Comparison of ENCODE assay signal across 2 cellular contexts in the genomic region with DNA sequence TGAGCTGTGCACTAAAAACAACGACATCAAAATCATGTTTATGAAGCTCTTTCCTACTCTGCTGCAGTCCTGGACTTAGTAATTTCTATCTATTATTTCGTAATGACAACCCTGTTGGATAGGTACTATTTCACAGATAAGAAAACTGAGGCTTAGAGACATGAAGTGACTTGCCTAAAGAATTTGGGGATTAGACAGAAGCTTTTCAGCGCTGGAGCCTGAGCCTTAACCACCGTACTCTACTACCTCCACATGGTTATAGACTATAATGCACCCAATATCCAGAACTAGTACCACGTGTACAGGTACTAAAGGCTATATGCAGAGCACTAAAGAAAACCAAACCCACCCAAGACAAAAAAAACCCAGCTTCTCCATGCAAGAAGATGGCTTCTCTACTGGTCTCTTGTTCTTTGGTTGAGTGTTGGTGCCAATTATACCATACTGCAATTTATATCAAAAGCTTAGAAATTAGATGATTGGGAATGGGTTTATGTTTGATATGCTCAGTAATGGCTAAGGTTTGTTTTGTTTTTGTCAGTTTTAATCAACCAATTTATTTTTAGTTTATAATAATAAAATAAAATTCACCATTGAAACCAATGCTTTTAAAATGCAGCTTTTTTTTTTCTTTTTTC.
TF ChIP-seq lines count a peak whose summit lies in the region.

No MANE protein-coding gene starts in this region.

TF ChIP-seq in Ishikawa, 13 proteins besides CTCF, POLR2A, EP300 and RAD21 (continued from another document):
- TF ChIP-seq FOXM1 (IDR thresholded peaks at IDR 0.05; ENCODE audit: borderline replicate concordance, low read depth) = no peak

TF ChIP-seq in SK-N-SH treated with all-trans-retinoic acid at 6 μM for 48 hours, 23 proteins besides CTCF, POLR2A, EP300 and RAD21 (continued from another document):
- TF ChIP-seq, protein P1, sequence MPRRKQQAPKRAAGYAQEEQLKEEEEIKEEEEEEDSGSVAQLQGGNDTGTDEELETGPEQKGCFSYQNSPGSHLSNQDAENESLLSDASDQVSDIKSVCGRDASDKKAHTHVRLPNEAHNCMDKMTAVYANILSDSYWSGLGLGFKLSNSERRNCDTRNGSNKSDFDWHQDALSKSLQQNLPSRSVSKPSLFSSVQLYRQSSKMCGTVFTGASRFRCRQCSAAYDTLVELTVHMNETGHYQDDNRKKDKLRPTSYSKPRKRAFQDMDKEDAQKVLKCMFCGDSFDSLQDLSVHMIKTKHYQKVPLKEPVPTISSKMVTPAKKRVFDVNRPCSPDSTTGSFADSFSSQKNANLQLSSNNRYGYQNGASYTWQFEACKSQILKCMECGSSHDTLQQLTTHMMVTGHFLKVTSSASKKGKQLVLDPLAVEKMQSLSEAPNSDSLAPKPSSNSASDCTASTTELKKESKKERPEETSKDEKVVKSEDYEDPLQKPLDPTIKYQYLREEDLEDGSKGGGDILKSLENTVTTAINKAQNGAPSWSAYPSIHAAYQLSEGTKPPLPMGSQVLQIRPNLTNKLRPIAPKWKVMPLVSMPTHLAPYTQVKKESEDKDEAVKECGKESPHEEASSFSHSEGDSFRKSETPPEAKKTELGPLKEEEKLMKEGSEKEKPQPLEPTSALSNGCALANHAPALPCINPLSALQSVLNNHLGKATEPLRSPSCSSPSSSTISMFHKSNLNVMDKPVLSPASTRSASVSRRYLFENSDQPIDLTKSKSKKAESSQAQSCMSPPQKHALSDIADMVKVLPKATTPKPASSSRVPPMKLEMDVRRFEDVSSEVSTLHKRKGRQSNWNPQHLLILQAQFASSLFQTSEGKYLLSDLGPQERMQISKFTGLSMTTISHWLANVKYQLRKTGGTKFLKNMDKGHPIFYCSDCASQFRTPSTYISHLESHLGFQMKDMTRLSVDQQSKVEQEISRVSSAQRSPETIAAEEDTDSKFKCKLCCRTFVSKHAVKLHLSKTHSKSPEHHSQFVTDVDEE (CRISPR knock-in tag; IDR thresholded peaks at IDR 0.05) = no peak
- TF ChIP-seq TCF4 (CRISPR knock-in tag; IDR thresholded peaks at IDR 0.05; ENCODE audit: borderline replicate concordance) (no peak), ZFP30 (CRISPR knock-in tag; IDR thresholded peaks at IDR 0.05) (no peak), ZFP3 (CRISPR knock-in tag; IDR thresholded peaks at IDR 0.05) (no peak), SNAI2 (CRISPR knock-in tag; IDR thresholded peaks at IDR 0.05) (no peak)
- TF ChIP-seq, protein P2, sequence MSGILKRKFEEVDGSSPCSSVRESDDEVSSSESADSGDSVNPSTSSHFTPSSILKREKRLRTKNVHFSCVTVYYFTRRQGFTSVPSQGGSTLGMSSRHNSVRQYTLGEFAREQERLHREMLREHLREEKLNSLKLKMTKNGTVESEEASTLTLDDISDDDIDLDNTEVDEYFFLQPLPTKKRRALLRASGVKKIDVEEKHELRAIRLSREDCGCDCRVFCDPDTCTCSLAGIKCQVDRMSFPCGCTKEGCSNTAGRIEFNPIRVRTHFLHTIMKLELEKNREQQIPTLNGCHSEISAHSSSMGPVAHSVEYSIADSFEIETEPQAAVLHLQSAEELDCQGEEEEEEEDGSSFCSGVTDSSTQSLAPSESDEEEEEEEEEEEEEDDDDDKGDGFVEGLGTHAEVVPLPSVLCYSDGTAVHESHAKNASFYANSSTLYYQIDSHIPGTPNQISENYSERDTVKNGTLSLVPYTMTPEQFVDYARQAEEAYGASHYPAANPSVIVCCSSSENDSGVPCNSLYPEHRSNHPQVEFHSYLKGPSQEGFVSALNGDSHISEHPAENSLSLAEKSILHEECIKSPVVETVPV (CRISPR knock-in tag; IDR thresholded peaks at IDR 0.05) = no peak
TF ChIP-seq in SK-N-SH treated with all-trans-retinoic acid at 6 μM for 48 hours: peak in this region for 0.
